8 cellular contexts compared by ENCODE assay signal in genomic region chr15:70101459-70102113, GRCh38. TPM values are rescaled to one million over a fixed set of nuclear protein-coding genes. Genes with fewer than 3 reads are reported as not detected.
DNase-seq lines count a peak whose midpoint lies in the region; ATAC-seq and TF ChIP-seq lines count a peak whose summit lies in the region.

No MANE protein-coding gene starts in this region.

- H3K27me3 ChIP-seq in DND-41 (ENCODE audit: insufficient read depth, low read length, poor library complexity), result peaks cover 61% of the 10 kb centered on the region
- H3K27me3 ChIP-seq in SJCRH30, result no peaks in the 10 kb centered on the region; the same call in 1 of the 2 replicates
- H3K27me3 ChIP-seq in effector memory CD4-positive, alpha-beta T cell (replicated peaks; ENCODE audit: control insufficient read depth, insufficient read depth, low read length, poor library complexity, severe bottlenecking), result no peaks in the 10 kb centered on the region

- DNase-seq in DND-41 (peak; percentile 26), NCI-H1105 (lab: John Stamatoyannopoulos, UW) (peak; percentile 99), SJCRH30 (peak; percentile 93 to 96), fibroblast of the conjunctiva (ENCODE audit: low read depth) (peak; percentile 95), progenitor cell of endocrine pancreas (ENCODE audit: low spot score, unreplicated experiment) (peak; percentile 60)
- no peak for DNase-seq in stimulated activated CD4-positive, alpha-beta T cell treated with anti-CD3 and anti-CD28 coated beads, Interleukin-2, amount 100 ng/mL, for 24 hours
- no peak for DNase-seq in activated T-cell treated with anti-CD3 and anti-CD28 coated beads, Interleukin-2, amount 50 U/mL, for 1 hour
- DNase-seq in effector memory CD4-positive, alpha-beta T cell, result no peak

- H3K4me2 ChIP-seq in DND-41 (ENCODE audit: insufficient read depth, low read length), result peak overlapping the region; percentile 75; the same call in 1 of the 2 replicates

- H3K27ac ChIP-seq in DND-41 (ENCODE audit: low read length), result no peak overlapping the region
- no peak overlapping the region for H3K27ac ChIP-seq in SJCRH30
- H3K27ac ChIP-seq in effector memory CD4-positive, alpha-beta T cell (ENCODE audit: insufficient read depth, low read length, poor library complexity, severe bottlenecking), result no peak overlapping the region

- H3K36me3 Mint-ChIP-seq in progenitor cell of endocrine pancreas (ENCODE audit: insufficient read depth), result no peaks in the 10 kb centered on the region

- H4K20me1 ChIP-seq in DND-41 (ENCODE audit: insufficient read depth, low read length), result peaks cover under 1% of the 10 kb centered on the region; the same call in 1 of the 2 replicates

- H3K27ac Mint-ChIP-seq in progenitor cell of endocrine pancreas, result peak overlapping the region; percentile 88

- no peak for ATAC-seq in DND-41 (ENCODE audit: insufficient read depth, low read depth)

- H3K9me3 ChIP-seq in DND-41 (ENCODE audit: insufficient read depth, low read length, severe bottlenecking), result no peaks in the 10 kb centered on the region
- no peaks in the 10 kb centered on the region for H3K9me3 ChIP-seq in SJCRH30 (replicated peaks)
- H3K9me3 ChIP-seq in effector memory CD4-positive, alpha-beta T cell (ENCODE audit: control insufficient read depth, low read length), result no peaks in the 10 kb centered on the region

- peaks cover 37% of the 10 kb centered on the region for H3K4me1 Mint-ChIP-seq in progenitor cell of endocrine pancreas (ENCODE audit: low read depth)

- H3K9ac ChIP-seq in DND-41 (ENCODE audit: low read depth, low read length), result no peak overlapping the region

- H3K4me3 ChIP-seq in DND-41 (ENCODE audit: low read depth in 1 of 2, low read length in 2 of 2) (no peak overlapping the region), SJCRH30 (0 out of 2 replicates have a peak overlapping the region, but pooled peaks have one; percentile 14)
- H3K4me3 ChIP-seq in effector memory CD4-positive, alpha-beta T cell (ENCODE audit: insufficient read depth, low read depth, low read length, poor library complexity, severe bottlenecking), result no peak overlapping the region

- H3K9me3 Mint-ChIP-seq in progenitor cell of endocrine pancreas (ENCODE audit: low read depth), result no peaks in the 10 kb centered on the region

- H3K27me3 Mint-ChIP-seq in progenitor cell of endocrine pancreas, result peaks cover 17% of the 10 kb centered on the region

- H3K36me3 ChIP-seq in DND-41 (ENCODE audit: insufficient read depth, low read length) (no peaks in the 10 kb centered on the region; the same call in 1 of the 2 replicates), SJCRH30 (no peaks in the 10 kb centered on the region)
- H3K36me3 ChIP-seq in effector memory CD4-positive, alpha-beta T cell (ENCODE audit: control insufficient read depth, insufficient read depth, low read length), result no peaks in the 10 kb centered on the region

- no peak overlapping the region for H2AFZ ChIP-seq in DND-41 (ENCODE audit: low read depth, low read length)

- H3K79me2 ChIP-seq in DND-41 (ENCODE audit: insufficient read depth, low read length), result peaks cover 10% of the 10 kb centered on the region

- no peak for TF ChIP-seq CTCF in DND-41 (IDR thresholded peaks at IDR 0.05; ENCODE audit: borderline replicate concordance, extremely low read depth, low read length, poor library complexity, severe bottlenecking)
- no peak for TF ChIP-seq CTCF in progenitor cell of endocrine pancreas (IDR thresholded peaks at IDR 0.05; ENCODE audit: unreplicated experiment)

- peaks cover 40% of the 10 kb centered on the region for H3K4me1 ChIP-seq in DND-41 (ENCODE audit: insufficient read depth, low read length)
- peaks cover 14% of the 10 kb centered on the region for H3K4me1 ChIP-seq in SJCRH30
- H3K4me1 ChIP-seq in effector memory CD4-positive, alpha-beta T cell (ENCODE audit: control insufficient read depth, insufficient read depth, low read length, poor library complexity, severe bottlenecking), result peaks cover 30% of the 10 kb centered on the region

- peak overlapping the region; percentile 53 for H3K4me3 Mint-ChIP-seq in progenitor cell of endocrine pancreas (ENCODE audit: low read depth)

RNA-seq across cellular contexts. Expression of gene TLE3, which starts 3.9 kb away (rescaled TPM):
- total RNA-seq in SJCRH30 (2014; rRNA removed; shearing (Covaris generic)), result 35.7 and 36.9 TPM in 2 replicates
- 113 and 124 TPM in 2 replicates for total RNA-seq in progenitor cell of endocrine pancreas

Comparison
In these comparisons a context has a peak if more than half of its experiments do, and no peak if none do; other contexts are left out.
1. DNase-seq: peak in DND-41 (single experiment), NCI-H1105 (single experiment), SJCRH30 (2 of 2), fibroblast of the conjunctiva (single experiment) and progenitor cell of endocrine pancreas (single experiment); none in stimulated activated CD4-positive, alpha-beta T cell treated with anti-CD3 and anti-CD28 coated beads, Interleukin-2, amount 100 ng/mL, for 24 hours (0 of 2), activated T-cell treated with anti-CD3 and anti-CD28 coated beads, Interleukin-2, amount 50 U/mL, for 1 hour (single experiment) and effector memory CD4-positive, alpha-beta T cell (0 of 3).